In the genomic region with DNA sequence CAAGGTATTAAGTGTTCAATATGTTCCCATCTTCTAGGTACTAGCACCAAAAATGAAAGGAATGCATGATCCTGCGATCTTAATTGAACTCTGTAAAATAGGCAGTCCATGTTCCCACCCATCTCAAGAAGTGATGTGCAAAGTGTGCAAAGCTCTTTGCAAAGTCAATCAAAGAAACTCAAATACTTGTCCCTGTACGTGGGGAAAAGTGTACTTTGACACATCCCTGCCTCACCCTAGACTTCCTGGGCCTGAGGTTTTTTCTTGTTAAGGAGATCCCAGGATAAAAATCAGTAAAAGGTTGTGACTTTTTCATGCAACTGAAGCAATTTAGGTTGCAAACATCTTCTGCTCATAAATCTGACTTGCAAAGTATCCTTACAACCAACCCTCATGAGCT, we compare ENCODE assay signal across 19 cellular contexts. TPM values are rescaled to one million over a fixed set of nuclear protein-coding genes. Genes with fewer than 3 reads are reported as not detected.
A peak's percentile ranks its signal among the peaks of the same experiment; 100 is the strongest.
DNase-seq lines count a peak whose midpoint lies in the region; ATAC-seq lines count a peak whose summit lies in the region.
"Had no signal": no experiment of that assay in that cellular context is flagged by ENCODE, and none has a peak within 500 bp of the region (broad histone marks: within the 10 kb centered on the region; RNA-seq: fewer than 3 reads in every experiment).

No MANE protein-coding gene starts in this region.

- no peak for ATAC-seq in CD4-positive, CD25-positive, alpha-beta regulatory T cell (ENCODE audit: low read depth in 2 of 2)
- ATAC-seq in GM18858 (IDR thresholded peaks at IDR 0.05; ENCODE audit: unreplicated experiment): no peak
- ATAC-seq: heart left ventricle; K562; stimulated activated naive CD8-positive, alpha-beta T cell treated with anti-CD3 and anti-CD28 coated beads, Interleukin-15, amount 100 ng/mL, for 72 hours had no signal

- no peak overlapping the region for H3K4me3 ChIP-seq in CD4-positive, CD25-positive, alpha-beta regulatory T cell (ENCODE audit: low read depth, low read length)
- no peak overlapping the region for H3K4me3 ChIP-seq in CD8-positive, alpha-beta memory T cell (ENCODE audit: low read length)
- H3K4me3 ChIP-seq in trophoblast cell (ENCODE audit: low read depth, low read length): no peak overlapping the region
- H3K4me3 ChIP-seq: heart left ventricle, K562, right atrium auricular region, SJSA1 had no signal

- no peak for DNase-seq in CD4-positive, CD25-positive, alpha-beta regulatory T cell
- no peak for DNase-seq in CD8-positive, alpha-beta memory T cell
- no peak for DNase-seq in trophoblast cell
- no peak for DNase-seq in NCI-H1930 (lab: John Stamatoyannopoulos, UW)
- no peak for DNase-seq in NOMO-1 treated with dmso at 0.1 percent for 144 hours (lab: John Stamatoyannopoulos, UW; ENCODE audit: unreplicated experiment)
- DNase-seq: activated naive CD4-positive, alpha-beta T cell treated with anti-CD3 and anti-CD28 coated beads, Interleukin-2, amount 10 ng/mL, durations not matched to agents 7 days and 5 days; DMS153; effector CD4-positive, alpha-beta T cell; heart left ventricle; NCI-H1092; NCI-H524 treated with DMSO at 0.1 percent for 48 hours; stimulated activated naive CD8-positive, alpha-beta T cell treated with anti-CD3 and anti-CD28 coated beads, Interleukin-15, amount 100 ng/mL, for 72 hours; T-helper 9 cell had no signal

- H3K9ac ChIP-seq in trophoblast cell (ENCODE audit: low read length): no peak overlapping the region

- H3K4ac ChIP-seq in trophoblast cell (ENCODE audit: low read depth, low read length): peak overlapping the region; percentile 86

- no peak overlapping the region for H4K12ac ChIP-seq in trophoblast cell (ENCODE audit: low read depth, low read length)

- peaks cover 25% of the 10 kb centered on the region for H3K79me2 ChIP-seq in trophoblast cell (ENCODE audit: control insufficient read depth, insufficient read depth, low read length, poor library complexity)

- CTCF ChIA-PET in CD8-positive, alpha-beta memory T cell (lab: Charles Lee): interaction anchor here (1.6 to 5.1 kb wide), 2 partner anchors 27 to 98 kb away, joined by 3 to 55 read pairs; a partner anchor contains a TSS

- H2BK5ac ChIP-seq in trophoblast cell (ENCODE audit: low read depth, low read length, poor library complexity): no peak overlapping the region

- no peaks in the 10 kb centered on the region for H3K9me3 Mint-ChIP-seq in CD4-positive, CD25-positive, alpha-beta regulatory T cell
- no peaks in the 10 kb centered on the region for H3K9me3 Mint-ChIP-seq in CD8-positive, alpha-beta memory T cell
- no peaks in the 10 kb centered on the region for H3K9me3 Mint-ChIP-seq in dendritic cell treated with granulocyte-macrophage colony-stimulating factor and Interleukin-4, amounts not matched to agents 40 ng/mL and 50 ng/mL, for 4 days
- H3K9me3 Mint-ChIP-seq: activated naive CD4-positive, alpha-beta T cell treated with anti-CD3 and anti-CD28 coated beads, Interleukin-2, amount 10 ng/mL, durations not matched to agents 7 days and 5 days; stimulated activated naive CD8-positive, alpha-beta T cell treated with anti-CD3 and anti-CD28 coated beads, Interleukin-15, amount 100 ng/mL, for 72 hours had no signal

- no peak overlapping the region for H4K91ac ChIP-seq in trophoblast cell (ENCODE audit: low read depth, low read length)

- WGBS in trophoblast cell (ENCODE audit: extremely low coverage, insufficient coverage, insufficient read length): no CpG with 5 or more reads among the region's 2 CpGs

- no peak overlapping the region for H2AFZ ChIP-seq in trophoblast cell (ENCODE audit: insufficient read depth, low read length, poor library complexity)

- H3K27ac Mint-ChIP-seq in CD4-positive, CD25-positive, alpha-beta regulatory T cell: peak overlapping the region; percentile 23 to 87 (median 23)
- peak overlapping the region in 5 of 8 donors; percentile 48 to 73 (median 66) for H3K27ac Mint-ChIP-seq in CD8-positive, alpha-beta memory T cell
- H3K27ac Mint-ChIP-seq in dendritic cell treated with granulocyte-macrophage colony-stimulating factor and Interleukin-4, amounts not matched to agents 40 ng/mL and 50 ng/mL, for 4 days: peak overlapping the region; percentile 93
- H3K27ac Mint-ChIP-seq: B cell; stimulated activated naive CD8-positive, alpha-beta T cell treated with anti-CD3 and anti-CD28 coated beads, Interleukin-15, amount 100 ng/mL, for 72 hours had no signal

- H3K79me1 ChIP-seq in trophoblast cell (ENCODE audit: low read length): peaks cover 7% of the 10 kb centered on the region

- no peak overlapping the region for H3K4me2 ChIP-seq in trophoblast cell (ENCODE audit: low read length)

- no peak overlapping the region for H2AK5ac ChIP-seq in trophoblast cell (ENCODE audit: low read length)

- no peaks in the 10 kb centered on the region for H3K27me3 Mint-ChIP-seq in CD4-positive, CD25-positive, alpha-beta regulatory T cell
- H3K27me3 Mint-ChIP-seq in CD8-positive, alpha-beta memory T cell: peaks cover 0 to 1% of the 10 kb centered on the region in 2 donors
- H3K27me3 Mint-ChIP-seq in dendritic cell treated with granulocyte-macrophage colony-stimulating factor and Interleukin-4, amounts not matched to agents 40 ng/mL and 50 ng/mL, for 4 days: no peaks in the 10 kb centered on the region
- H3K27me3 Mint-ChIP-seq: activated naive CD4-positive, alpha-beta T cell treated with anti-CD3 and anti-CD28 coated beads, Interleukin-2, amount 10 ng/mL, durations not matched to agents 7 days and 5 days; B cell; stimulated activated naive CD8-positive, alpha-beta T cell treated with anti-CD3 and anti-CD28 coated beads, Interleukin-15, amount 100 ng/mL, for 72 hours had no signal

- peaks cover 53% of the 10 kb centered on the region for H3K4me1 ChIP-seq in CD4-positive, CD25-positive, alpha-beta regulatory T cell (ENCODE audit: control insufficient read depth, insufficient read depth, low read length, poor library complexity, severe bottlenecking)
- H3K4me1 ChIP-seq in CD8-positive, alpha-beta memory T cell (ENCODE audit: insufficient read depth, low read length): peaks cover 53% of the 10 kb centered on the region
- H3K4me1 ChIP-seq in trophoblast cell (ENCODE audit: control insufficient read depth in 1 of 2, insufficient read depth in 2 of 2, low read length in 2 of 2): peaks cover 9 to 10% of the 10 kb centered on the region in 2 experiments

- H3K9me3 ChIP-seq in CD4-positive, CD25-positive, alpha-beta regulatory T cell (ENCODE audit: control insufficient read depth in 2 of 2, low read length in 2 of 2): no peaks in the 10 kb centered on the region
- H3K9me3 ChIP-seq in CD8-positive, alpha-beta memory T cell (ENCODE audit: low read length): no peaks in the 10 kb centered on the region
- no peaks in the 10 kb centered on the region for H3K9me3 ChIP-seq in trophoblast cell (ENCODE audit: insufficient read depth, low read depth, low read length)
- H3K9me3 ChIP-seq: heart left ventricle, right atrium auricular region, SJSA1 had no signal

- no peak overlapping the region for H3K14ac ChIP-seq in trophoblast cell (ENCODE audit: low read length)

- H3K18ac ChIP-seq in trophoblast cell (ENCODE audit: low read length): no peak overlapping the region

- H3K4me3 Mint-ChIP-seq in CD4-positive, CD25-positive, alpha-beta regulatory T cell: peak overlapping the region in 1 of 4 donors; percentile 7
- H3K4me3 Mint-ChIP-seq in CD8-positive, alpha-beta memory T cell: no peak overlapping the region
- no peak overlapping the region for H3K4me3 Mint-ChIP-seq in dendritic cell treated with granulocyte-macrophage colony-stimulating factor and Interleukin-4, amounts not matched to agents 40 ng/mL and 50 ng/mL, for 4 days
- H3K4me3 Mint-ChIP-seq: activated naive CD4-positive, alpha-beta T cell treated with anti-CD3 and anti-CD28 coated beads, Interleukin-2, amount 10 ng/mL, durations not matched to agents 7 days and 5 days; B cell; stimulated activated naive CD8-positive, alpha-beta T cell treated with anti-CD3 and anti-CD28 coated beads, Interleukin-15, amount 100 ng/mL, for 72 hours had no signal

- no peak overlapping the region for H4K8ac ChIP-seq in trophoblast cell (ENCODE audit: low read depth, low read length)

- H3K23ac ChIP-seq in trophoblast cell (ENCODE audit: low read length): no peak overlapping the region

- POLR2A ChIA-PET in CD8-positive, alpha-beta memory T cell (lab: Charles Lee): interaction anchor here (0.5 to 4.0 kb wide), 2 partner anchors 26 to 481 kb away, joined by 3 to 31 read pairs; a partner anchor contains a TSS

- peaks cover 29% of the 10 kb centered on the region for H3K36me3 Mint-ChIP-seq in CD4-positive, CD25-positive, alpha-beta regulatory T cell
- peaks cover 3 to 47% (median 4%) of the 10 kb centered on the region in 3 donors for H3K36me3 Mint-ChIP-seq in CD8-positive, alpha-beta memory T cell
- peaks cover 52% of the 10 kb centered on the region for H3K36me3 Mint-ChIP-seq in dendritic cell treated with granulocyte-macrophage colony-stimulating factor and Interleukin-4, amounts not matched to agents 40 ng/mL and 50 ng/mL, for 4 days (ENCODE audit: low read depth)

- intact Hi-C loops in dendritic cell treated with granulocyte-macrophage colony-stimulating factor and Interleukin-4, amounts not matched to agents 40 ng/mL and 50 ng/mL, for 4 days (cut with micrococcal nuclease): no loop called here

- peaks cover 28% of the 10 kb centered on the region for H3K36me3 ChIP-seq in CD4-positive, CD25-positive, alpha-beta regulatory T cell (ENCODE audit: control insufficient read depth, insufficient read depth, low read length)
- peaks cover 4% of the 10 kb centered on the region for H3K36me3 ChIP-seq in CD8-positive, alpha-beta memory T cell (ENCODE audit: insufficient read depth, low read length)
- H3K36me3 ChIP-seq in trophoblast cell (ENCODE audit: control insufficient read depth in 1 of 2, insufficient read depth in 2 of 2, low read length in 2 of 2): peaks cover 5 to 8% of the 10 kb centered on the region in 2 experiments

- no peak overlapping the region for H2BK120ac ChIP-seq in trophoblast cell (ENCODE audit: insufficient read depth, low read length, poor library complexity)

- no peaks in the 10 kb centered on the region for H3K27me3 ChIP-seq in CD4-positive, CD25-positive, alpha-beta regulatory T cell (ENCODE audit: control insufficient read depth, insufficient read depth, low read length)
- no peaks in the 10 kb centered on the region for H3K27me3 ChIP-seq in CD8-positive, alpha-beta memory T cell (ENCODE audit: insufficient read depth, low read length, poor library complexity, severe bottlenecking)
- no peaks in the 10 kb centered on the region for H3K27me3 ChIP-seq in trophoblast cell (ENCODE audit: insufficient read depth, low read length)
- H3K27me3 ChIP-seq: heart left ventricle, right atrium auricular region, SJSA1 had no signal

- H2BK12ac ChIP-seq in trophoblast cell (ENCODE audit: low read length): no peak overlapping the region

- H3K4me1 Mint-ChIP-seq in CD4-positive, CD25-positive, alpha-beta regulatory T cell: peaks cover 37 to 86% (median 71%) of the 10 kb centered on the region in 4 donors
- H3K4me1 Mint-ChIP-seq in CD8-positive, alpha-beta memory T cell: peaks cover 66 to 88% (median 76%) of the 10 kb centered on the region in 3 donors
- H3K4me1 Mint-ChIP-seq in dendritic cell treated with granulocyte-macrophage colony-stimulating factor and Interleukin-4, amounts not matched to agents 40 ng/mL and 50 ng/mL, for 4 days (ENCODE audit: low read depth): peaks cover 67% of the 10 kb centered on the region

- peak overlapping the region; percentile 49 for H3K27ac ChIP-seq in CD4-positive, CD25-positive, alpha-beta regulatory T cell (ENCODE audit: insufficient read depth, low read length, poor library complexity, severe bottlenecking)
- no peak overlapping the region for H3K27ac ChIP-seq in CD8-positive, alpha-beta memory T cell (ENCODE audit: low read depth, low read length)
- no peak overlapping the region for H3K27ac ChIP-seq in trophoblast cell (ENCODE audit: low read depth, low read length)
- H3K27ac ChIP-seq: SJSA1 had no signal

RNA-seq across cellular contexts. Expression of a gene that starts 25.3 kb away (rescaled TPM):
- total RNA-seq in CD4-positive, CD25-positive, alpha-beta regulatory T cell: 231 TPM
- 10 to 100 TPM; 38.8 to 62.8 (median 56.2) TPM for polyA plus RNA-seq in CD4-positive, CD25-positive, alpha-beta regulatory T cell
- total RNA-seq in CD8-positive, alpha-beta memory T cell: 100 to 1,000 TPM; 203 to 216 TPM
- polyA plus RNA-seq in CD8-positive, alpha-beta memory T cell: 58.3 TPM
- polyA plus RNA-seq in trophoblast cell (2013): 339 and 340 TPM in 2 replicates

RNA-seq across cellular contexts. Expression of a gene that starts 26.6 kb away (rescaled TPM):
- 121 TPM for total RNA-seq in CD4-positive, CD25-positive, alpha-beta regulatory T cell
- 10 to 100 TPM; 44.5 to 64.7 (median 55.5) TPM for polyA plus RNA-seq in CD4-positive, CD25-positive, alpha-beta regulatory T cell
- total RNA-seq in CD8-positive, alpha-beta memory T cell: 10 to 100 TPM; 58.0 to 63.0 TPM
- 47.7 TPM for polyA plus RNA-seq in CD8-positive, alpha-beta memory T cell
- polyA plus RNA-seq in trophoblast cell (2013): 78.1 and 80.1 TPM in 2 replicates

Comparison
In these comparisons a context has a peak if more than half of its experiments do, and no peak if none do; other contexts are left out.
1. H3K27ac Mint-ChIP-seq: peak in every context shown above with its lines; median percentile 93 in dendritic cell treated with granulocyte-macrophage colony-stimulating factor and Interleukin-4, amounts not matched to agents 40 ng/mL and 50 ng/mL, for 4 days; 66 in CD8-positive, alpha-beta memory T cell; 23 in CD4-positive, CD25-positive, alpha-beta regulatory T cell.